ENCODE assay signal across 1 cellular context in the genomic region with DNA sequence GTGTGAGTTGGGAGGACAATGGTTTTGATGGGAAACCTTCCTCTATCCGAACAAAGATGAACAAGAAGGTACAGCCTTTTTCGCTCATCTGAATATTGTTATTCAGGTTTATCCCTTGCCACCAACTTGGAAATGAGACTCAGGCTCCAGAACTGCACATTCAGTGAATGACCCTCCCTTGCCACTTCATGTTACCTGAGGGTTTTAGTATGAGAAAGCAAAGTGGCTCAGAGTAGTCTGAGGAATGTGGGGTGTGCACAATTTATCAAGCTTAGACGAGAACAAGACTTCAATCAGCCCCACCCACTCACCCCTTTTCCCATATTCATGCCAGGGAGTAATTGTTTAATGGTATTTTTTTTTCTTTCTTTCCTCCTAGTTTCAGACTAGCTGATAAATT.
TF ChIP-seq lines count a peak whose summit lies in the region.

No MANE protein-coding gene starts in this region.

TF ChIP-seq in GM23338, 12 proteins besides CTCF, POLR2A, EP300 and RAD21:
- TF ChIP-seq JUNB (IDR thresholded peaks at IDR 0.05; ENCODE audit: unreplicated experiment) (no peak), POLR2AphosphoS5 (IDR thresholded peaks at IDR 0.05; ENCODE audit: low read depth) (no peak), EZH2 (IDR thresholded peaks at IDR 0.05; ENCODE audit: low read depth, unreplicated experiment) (no peak), STAT1 (IDR thresholded peaks at IDR 0.05; ENCODE audit: unreplicated experiment) (no peak), EZH2phosphoT487 (IDR thresholded peaks at IDR 0.05; ENCODE audit: unreplicated experiment) (no peak), NANOG (IDR thresholded peaks at IDR 0.05; ENCODE audit: borderline replicate concordance) (no peak), ZNF331 (CRISPR knock-in tag; IDR thresholded peaks at IDR 0.05; ENCODE audit: low read depth) (no peak), ZNF114 (CRISPR knock-in tag; IDR thresholded peaks at IDR 0.05) (no peak), REST (IDR thresholded peaks at IDR 0.05; ENCODE audit: unreplicated experiment) (no peak), CREB1 (CRISPR knock-in tag; IDR thresholded peaks at IDR 0.05; ENCODE audit: low read depth) (no peak)
- TF ChIP-seq, protein P1, sequence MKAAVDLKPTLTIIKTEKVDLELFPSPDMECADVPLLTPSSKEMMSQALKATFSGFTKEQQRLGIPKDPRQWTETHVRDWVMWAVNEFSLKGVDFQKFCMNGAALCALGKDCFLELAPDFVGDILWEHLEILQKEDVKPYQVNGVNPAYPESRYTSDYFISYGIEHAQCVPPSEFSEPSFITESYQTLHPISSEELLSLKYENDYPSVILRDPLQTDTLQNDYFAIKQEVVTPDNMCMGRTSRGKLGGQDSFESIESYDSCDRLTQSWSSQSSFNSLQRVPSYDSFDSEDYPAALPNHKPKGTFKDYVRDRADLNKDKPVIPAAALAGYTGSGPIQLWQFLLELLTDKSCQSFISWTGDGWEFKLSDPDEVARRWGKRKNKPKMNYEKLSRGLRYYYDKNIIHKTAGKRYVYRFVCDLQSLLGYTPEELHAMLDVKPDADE (IDR thresholded peaks at IDR 0.05): no peak
- TF ChIP-seq, protein P2, sequence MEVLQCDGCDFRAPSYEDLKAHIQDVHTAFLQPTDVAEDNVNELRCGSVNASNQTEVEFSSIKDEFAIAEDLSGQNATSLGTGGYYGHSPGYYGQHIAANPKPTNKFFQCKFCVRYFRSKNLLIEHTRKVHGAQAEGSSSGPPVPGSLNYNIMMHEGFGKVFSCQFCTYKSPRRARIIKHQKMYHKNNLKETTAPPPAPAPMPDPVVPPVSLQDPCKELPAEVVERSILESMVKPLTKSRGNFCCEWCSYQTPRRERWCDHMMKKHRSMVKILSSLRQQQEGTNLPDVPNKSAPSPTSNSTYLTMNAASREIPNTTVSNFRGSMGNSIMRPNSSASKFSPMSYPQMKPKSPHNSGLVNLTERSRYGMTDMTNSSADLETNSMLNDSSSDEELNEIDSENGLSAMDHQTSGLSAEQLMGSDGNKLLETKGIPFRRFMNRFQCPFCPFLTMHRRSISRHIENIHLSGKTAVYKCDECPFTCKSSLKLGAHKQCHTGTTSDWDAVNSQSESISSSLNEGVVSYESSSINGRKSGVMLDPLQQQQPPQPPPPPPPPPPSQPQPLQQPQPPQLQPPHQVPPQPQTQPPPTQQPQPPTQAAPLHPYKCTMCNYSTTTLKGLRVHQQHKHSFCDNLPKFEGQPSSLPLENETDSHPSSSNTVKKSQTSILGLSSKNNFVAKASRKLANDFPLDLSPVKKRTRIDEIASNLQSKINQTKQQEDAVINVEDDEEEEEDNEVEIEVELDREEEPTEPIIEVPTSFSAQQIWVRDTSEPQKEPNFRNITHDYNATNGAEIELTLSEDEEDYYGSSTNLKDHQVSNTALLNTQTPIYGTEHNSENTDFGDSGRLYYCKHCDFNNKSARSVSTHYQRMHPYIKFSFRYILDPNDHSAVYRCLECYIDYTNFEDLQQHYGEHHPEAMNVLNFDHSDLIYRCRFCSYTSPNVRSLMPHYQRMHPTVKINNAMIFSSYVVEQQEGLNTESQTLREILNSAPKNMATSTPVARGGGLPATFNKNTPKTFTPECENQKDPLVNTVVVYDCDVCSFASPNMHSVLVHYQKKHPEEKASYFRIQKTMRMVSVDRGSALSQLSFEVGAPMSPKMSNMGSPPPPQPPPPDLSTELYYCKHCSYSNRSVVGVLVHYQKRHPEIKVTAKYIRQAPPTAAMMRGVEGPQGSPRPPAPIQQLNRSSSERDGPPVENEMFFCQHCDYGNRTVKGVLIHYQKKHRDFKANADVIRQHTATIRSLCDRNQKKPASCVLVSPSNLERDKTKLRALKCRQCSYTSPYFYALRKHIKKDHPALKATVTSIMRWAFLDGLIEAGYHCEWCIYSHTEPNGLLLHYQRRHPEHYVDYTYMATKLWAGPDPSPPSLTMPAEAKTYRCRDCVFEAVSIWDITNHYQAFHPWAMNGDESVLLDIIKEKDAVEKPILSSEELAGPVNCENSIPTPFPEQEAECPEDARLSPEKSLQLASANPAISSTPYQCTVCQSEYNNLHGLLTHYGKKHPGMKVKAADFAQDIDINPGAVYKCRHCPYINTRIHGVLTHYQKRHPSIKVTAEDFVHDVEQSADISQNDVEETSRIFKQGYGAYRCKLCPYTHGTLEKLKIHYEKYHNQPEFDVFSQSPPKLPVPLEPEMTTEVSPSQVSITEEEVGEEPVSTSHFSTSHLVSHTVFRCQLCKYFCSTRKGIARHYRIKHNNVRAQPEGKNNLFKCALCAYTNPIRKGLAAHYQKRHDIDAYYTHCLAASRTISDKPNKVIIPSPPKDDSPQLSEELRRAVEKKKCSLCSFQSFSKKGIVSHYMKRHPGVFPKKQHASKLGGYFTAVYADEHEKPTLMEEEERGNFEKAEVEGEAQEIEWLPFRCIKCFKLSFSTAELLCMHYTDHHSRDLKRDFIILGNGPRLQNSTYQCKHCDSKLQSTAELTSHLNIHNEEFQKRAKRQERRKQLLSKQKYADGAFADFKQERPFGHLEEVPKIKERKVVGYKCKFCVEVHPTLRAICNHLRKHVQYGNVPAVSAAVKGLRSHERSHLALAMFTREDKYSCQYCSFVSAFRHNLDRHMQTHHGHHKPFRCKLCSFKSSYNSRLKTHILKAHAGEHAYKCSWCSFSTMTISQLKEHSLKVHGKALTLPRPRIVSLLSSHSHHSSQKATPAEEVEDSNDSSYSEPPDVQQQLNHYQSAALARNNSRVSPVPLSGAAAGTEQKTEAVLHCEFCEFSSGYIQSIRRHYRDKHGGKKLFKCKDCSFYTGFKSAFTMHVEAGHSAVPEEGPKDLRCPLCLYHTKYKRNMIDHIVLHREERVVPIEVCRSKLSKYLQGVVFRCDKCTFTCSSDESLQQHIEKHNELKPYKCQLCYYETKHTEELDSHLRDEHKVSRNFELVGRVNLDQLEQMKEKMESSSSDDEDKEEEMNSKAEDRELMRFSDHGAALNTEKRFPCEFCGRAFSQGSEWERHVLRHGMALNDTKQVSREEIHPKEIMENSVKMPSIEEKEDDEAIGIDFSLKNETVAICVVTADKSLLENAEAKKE (CRISPR knock-in tag; IDR thresholded peaks at IDR 0.05): no peak
